In genomic region chr19:49927526-49928264, GRCh38 we compare ENCODE assay signal across 9 cellular contexts. TPM values are rescaled to one million over a fixed set of nuclear protein-coding genes. Genes with fewer than 3 reads are reported as not detected.
DNase-seq lines count a peak whose midpoint lies in the region; ATAC-seq, FAIRE-seq and TF ChIP-seq lines count a peak whose summit lies in the region.
"Had no signal": no experiment of that assay in that cellular context is flagged by ENCODE, and none has a peak within 500 bp of the region (broad histone marks: within the 10 kb centered on the region; RNA-seq: fewer than 3 reads in every experiment).

No MANE protein-coding gene starts in this region.

- peak overlapping the region; percentile 72 for H3K9ac ChIP-seq in NT2/D1 (ENCODE audit: insufficient read length, low read depth)
- H3K9ac ChIP-seq in H1 (replicated peaks in 1 of 4; ENCODE audit: extremely low read depth in 1 of 4, low read depth in 3 of 4, low read length in 3 of 4), result peak overlapping the region in 2 of 4 experiments; percentile 15; a peak in 2 of 7 replicates

- H3K23me2 ChIP-seq in H1 (ENCODE audit: low read depth, low read length), result peaks cover 9% of the 10 kb centered on the region

- H2BK15ac ChIP-seq in H1 (ENCODE audit: low read length), result no peak overlapping the region

- TF ChIP-seq POLR2A in H1 (IDR thresholded peaks at IDR 0.05; ENCODE audit: control extremely low read depth in 1 of 2, low read depth in 2 of 2, low read length in 2 of 2), result no peak; a peak in 1 of 3 replicates

- H4K20me1 ChIP-seq in H1 (replicated peaks in 1 of 2; ENCODE audit: control insufficient read depth in 1 of 2, insufficient read depth in 2 of 2, low read length in 2 of 2) (peaks cover 17 to 28% of the 10 kb centered on the region in 2 experiments), osteoblast (ENCODE audit: insufficient read depth, low read length) (peaks cover 33% of the 10 kb centered on the region)

- H3K4me3 ChIP-seq in GM08714 (ENCODE audit: low read length), result peak overlapping the region; percentile 98; the same call in 1 of the 2 replicates
- H3K4me3 ChIP-seq in NT2/D1 (ENCODE audit: insufficient read length, low read depth), result peak overlapping the region; percentile 26
- peak overlapping the region in 2 of 4 experiments; percentile 11 to 90; a peak in 5 of 8 replicates for H3K4me3 ChIP-seq in H1 (ENCODE audit: extremely low read depth in 1 of 4, insufficient read depth in 2 of 4, low read depth in 3 of 4, low read length in 4 of 4)
- H3K4me3 ChIP-seq in osteoblast (ENCODE audit: insufficient read depth, low read length), result no peak overlapping the region

- 91% methylated on average over 14 of the region's 14 CpGs; no CpG with 5 or more reads in 1 of the 2 experiments for WGBS in H1 (ENCODE audit: extremely low coverage in 1 of 2, insufficient coverage in 1 of 2, insufficient read length in 1 of 2, insufficient replicate concordance in 2 of 2, low coverage in 1 of 2, low lambda C conversion rate in 2 of 2, missing lambda C conversion rate in 1 of 2), 2 experiments

- no peak overlapping the region for H2BK5ac ChIP-seq in H1 (ENCODE audit: low read depth, low read length)

- H4K8ac ChIP-seq in H1 (ENCODE audit: extremely low read depth, insufficient read depth, low read length), result peak overlapping the region; percentile 7; the same call in 1 of the 2 replicates

- no peak for FAIRE-seq in H1 (lab: Jason Lieb, UNC)

- no peak overlapping the region for H3K27ac ChIP-seq in H1 (ENCODE audit: low read depth, low read length)
- H3K27ac ChIP-seq in osteoblast (ENCODE audit: low read depth, low read length), result no peak overlapping the region

- peak overlapping the region; percentile 60 to 96 for H3K4me2 ChIP-seq in H1 (ENCODE audit: insufficient read depth in 1 of 2, low read depth in 2 of 2, low read length in 2 of 2)
- peak overlapping the region; percentile 11 for H3K4me2 ChIP-seq in osteoblast (ENCODE audit: insufficient read depth, low read length)

- CTCF ChIA-PET in H1 (lab: Charles Lee; ENCODE audit: partially characterized antibody), result interaction anchor here (1.4 to 3.2 kb wide), 4 partner anchors 9 to 54 kb away, joined by 4 to 18 read pairs (median 14); no protein-coding TSS in a partner anchor

- H2AK5ac ChIP-seq in H1 (ENCODE audit: low read depth, low read length), result 0 out of 2 replicates have a peak overlapping the region, but pooled peaks have one; percentile 42

- no peak overlapping the region for H2BK120ac ChIP-seq in H1 (replicated peaks; ENCODE audit: low read depth, low read length)

- H3K4ac ChIP-seq in H1 (replicated peaks; ENCODE audit: insufficient read length, low read depth, low read length), result no peak overlapping the region

- TF ChIP-seq RAD21 in H1 (IDR thresholded peaks at IDR 0.05 in 1 of 2, conservative IDR thresholded peaks at IDR 0.05 in 1 of 2; ENCODE audit: low read depth in 2 of 2, low read length in 2 of 2), result no peak

- H2AFZ ChIP-seq in H1 (ENCODE audit: low read length) (no peak overlapping the region), osteoblast (ENCODE audit: low read length) (no peak overlapping the region)

- H3K79me1 ChIP-seq in H1 (ENCODE audit: low read depth, low read length), result peaks cover 17% of the 10 kb centered on the region

- no peak overlapping the region for H3K23ac ChIP-seq in H1 (ENCODE audit: insufficient read length)

- TF ChIP-seq CTCF in H1 (IDR thresholded peaks at IDR 0.05; ENCODE audit: control extremely low read depth in 1 of 3, insufficient read depth in 1 of 3, low read depth in 1 of 3, low read length in 3 of 3), result no peak
- no peak for TF ChIP-seq CTCF in osteoblast (IDR thresholded peaks at IDR 0.05; ENCODE audit: extremely low read depth, low read depth, low read length)

- DNase-seq in NT2/D1 (ENCODE audit: low read depth, low spot score) (no peak), H1 (ENCODE audit: low read depth in 1 of 2, low spot score in 2 of 2) (no peak), osteoblast (ENCODE audit: insufficient read length, low spot score, missing footprints) (no peak)
- DNase-seq in stimulated activated CD8-positive, alpha-beta memory T cell treated with anti-CD3 and anti-CD28 coated beads, Interleukin-4, amount 100 ng/mL, for 48 hours, result no peak
- DNase-seq: effector CD4-positive, alpha-beta T cell had no signal

- 0 out of 2 replicates have a peak overlapping the region, but pooled peaks have one; percentile 18 for H2BK12ac ChIP-seq in H1 (ENCODE audit: low read depth, low read length)

- H3K9me3 ChIP-seq in NT2/D1 (ENCODE audit: insufficient read depth, low read length), result no peaks in the 10 kb centered on the region
- H3K9me3 ChIP-seq in H1 (ENCODE audit: insufficient read depth in 2 of 2, low read depth in 1 of 2, low read length in 1 of 2), result no peaks in the 10 kb centered on the region
- no peaks in the 10 kb centered on the region for H3K9me3 ChIP-seq in osteoblast (ENCODE audit: low read depth, low read length)

- no peaks in the 10 kb centered on the region for H3K27me3 ChIP-seq in NT2/D1 (ENCODE audit: insufficient read depth, insufficient read length)
- H3K27me3 ChIP-seq in H1 (replicated peaks in 1 of 4; ENCODE audit: control insufficient read depth in 3 of 4, extremely low read depth in 1 of 4, insufficient read depth in 3 of 4, low read length in 3 of 4), result no peaks in the 10 kb centered on the region
- no peaks in the 10 kb centered on the region for H3K27me3 ChIP-seq in osteoblast (ENCODE audit: insufficient read depth, low read length)

- POLR2A ChIA-PET in H1 (lab: Charles Lee; ENCODE audit: partially characterized antibody), result interaction anchor here (0.7 to 15.1 kb wide), 15 partner anchors 12 to 349 kb away, joined by 3 to 373 read pairs (median 8); partner anchors contain the start of genes AKT1S1, IL4I1, PRMT1 and TBC1D17

- no peak overlapping the region for H2BK20ac ChIP-seq in H1 (ENCODE audit: low read length)

- no peak for ATAC-seq in GM18870 (IDR thresholded peaks at IDR 0.05; ENCODE audit: unreplicated experiment)
- no peak for ATAC-seq in HG02642 (IDR thresholded peaks at IDR 0.05; ENCODE audit: poor library complexity, unreplicated experiment)
- no peak for ATAC-seq in HG02840 (IDR thresholded peaks at IDR 0.05; ENCODE audit: low FRiP score, unreplicated experiment)

- H3K36me3 ChIP-seq in NT2/D1 (ENCODE audit: insufficient read depth, insufficient read length, low read length) (peaks cover 49% of the 10 kb centered on the region), H1 (ENCODE audit: control insufficient read depth in 2 of 4, insufficient read depth in 4 of 4, low read length in 3 of 4) (peaks cover 19 to 36% (median 28%) of the 10 kb centered on the region in 4 experiments), osteoblast (ENCODE audit: insufficient read depth, low read length) (peaks cover 29% of the 10 kb centered on the region)

- no peak overlapping the region for H3K18ac ChIP-seq in H1 (ENCODE audit: extremely low read depth, low read length)

- peaks cover 25% of the 10 kb centered on the region for H3K4me1 ChIP-seq in NT2/D1 (ENCODE audit: insufficient read depth, insufficient read length)
- H3K4me1 ChIP-seq in H1 (replicated peaks in 1 of 4; ENCODE audit: control insufficient read depth in 3 of 4, insufficient read depth in 4 of 4, low read length in 3 of 4), result peaks cover 0 to 12% (median 3%) of the 10 kb centered on the region in 4 experiments; a peak in 5 of 7 replicates
- H3K4me1 ChIP-seq in osteoblast (ENCODE audit: insufficient read depth, low read length), result peaks cover 3% of the 10 kb centered on the region

- no peak overlapping the region for H3K56ac ChIP-seq in H1 (replicated peaks; ENCODE audit: insufficient read length, low read depth, low read length)

- no peak overlapping the region for H4K5ac ChIP-seq in H1 (ENCODE audit: insufficient read length, low read depth, low read length)

- no peak for TF ChIP-seq EP300 in H1 (IDR thresholded peaks at IDR 0.05; ENCODE audit: borderline replicate concordance in 1 of 2, low read depth in 2 of 2, low read length in 2 of 2)

- H3K79me2 ChIP-seq in H1 (ENCODE audit: control insufficient read depth in 1 of 2, insufficient read depth in 2 of 2, low read length in 2 of 2), result peaks cover 17 to 63% of the 10 kb centered on the region in 2 experiments
- peaks cover 62% of the 10 kb centered on the region for H3K79me2 ChIP-seq in osteoblast (ENCODE audit: insufficient read depth, low read length)

- H4K91ac ChIP-seq in H1 (replicated peaks; ENCODE audit: insufficient read length, low read length), result no peak overlapping the region

- H3K14ac ChIP-seq in H1 (ENCODE audit: insufficient read length), result no peak overlapping the region

RNA-seq across cellular contexts. Expression of gene ATF5, which starts 1.3 kb away (rescaled TPM):
- total RNA-seq in H1 (2021; fragmentation: NEBNext Ultra II Directional; extraction: Animal tissue kit (Norgen Biotek cat#: 25700)), result 13.1 TPM in 2 replicates
- 6.2 and 25.0 TPM in 2 replicates for polyA plus RNA-seq in H1 (2011; rRNA removed)
- polyA plus RNA-seq in H1 (2011; cell fraction: cytosol; rRNA removed), result 14.2 TPM
- 11.7 TPM for polyA plus RNA-seq in H1 (2011; cell fraction: nucleus; rRNA removed)
- 8.1 to 13.9 TPM (median 12.5 TPM) in 4 replicates for polyA plus RNA-seq in H1 (2012, experiment 1 of 2)
- 11.9 TPM for polyA plus RNA-seq in H1 (2012, experiment 2 of 2)
- polyA plus RNA-seq in H1 (2013, experiment 1 of 2), result 10.9 TPM
- polyA plus RNA-seq in H1 (2013, experiment 2 of 2), result 10.2 TPM
- polyA minus RNA-seq in H1 (2011; rRNA and poly(A)+ RNA removed), result 0.83 and 1.7 TPM in 2 replicates
- polyA minus RNA-seq in H1 (2011; cell fraction: cytosol; rRNA and poly(A)+ RNA removed), result 4.8 TPM
- 3.0 TPM for polyA minus RNA-seq in H1 (2011; cell fraction: nucleus; rRNA and poly(A)+ RNA removed)
- total RNA-seq in osteoblast, result 6.2 and 8.3 TPM in 2 replicates

RNA-seq across cellular contexts. Expression of gene NUP62, which starts 1.6 kb away (rescaled TPM):
- 106 and 107 TPM in 2 replicates for total RNA-seq in H1 (2021; fragmentation: NEBNext Ultra II Directional; extraction: Animal tissue kit (Norgen Biotek cat#: 25700))
- 50.0 and 60.0 TPM in 2 replicates for polyA plus RNA-seq in H1 (2011; rRNA removed)
- 38.7 TPM for polyA plus RNA-seq in H1 (2011; cell fraction: cytosol; rRNA removed)
- 35.8 TPM for polyA plus RNA-seq in H1 (2011; cell fraction: nucleus; rRNA removed)
- 56.0 to 96.8 TPM (median 85.0 TPM) in 4 replicates for polyA plus RNA-seq in H1 (2012, experiment 1 of 2)
- 58.7 TPM for polyA plus RNA-seq in H1 (2012, experiment 2 of 2)
- polyA plus RNA-seq in H1 (2013, experiment 1 of 2), result 65.6 TPM
- polyA plus RNA-seq in H1 (2013, experiment 2 of 2), result 65.7 TPM
- polyA minus RNA-seq in H1 (2011; rRNA and poly(A)+ RNA removed), result 24.9 and 28.6 TPM in 2 replicates
- polyA minus RNA-seq in H1 (2011; cell fraction: cytosol; rRNA and poly(A)+ RNA removed), result 32.0 TPM
- polyA minus RNA-seq in H1 (2011; cell fraction: nucleus; rRNA and poly(A)+ RNA removed), result 29.1 TPM
- 21.2 and 22.8 TPM in 2 replicates for total RNA-seq in osteoblast

RNA-seq across cellular contexts. Expression of gene IL4I1, which starts 31.0 kb away (rescaled TPM):
- 0.67 and 0.76 TPM in 2 replicates for total RNA-seq in H1 (2021; fragmentation: NEBNext Ultra II Directional; extraction: Animal tissue kit (Norgen Biotek cat#: 25700))
- polyA plus RNA-seq in H1 (2011; rRNA removed), result 0.30 and 0.41 TPM in 2 replicates
- polyA plus RNA-seq in H1 (2011; cell fraction: cytosol; rRNA removed), result 0.37 TPM
- polyA plus RNA-seq in H1 (2011; cell fraction: nucleus; rRNA removed), result 0.74 TPM
- 0.21 to 0.86 TPM (median 0.43 TPM) in 3 of 4 replicates, not detected in the other for polyA plus RNA-seq in H1 (2012, experiment 1 of 2)
- polyA plus RNA-seq in H1 (2012, experiment 2 of 2), result not detected
- polyA plus RNA-seq in H1 (2013, experiment 1 of 2), result 0.36 TPM
- 0.52 TPM for polyA plus RNA-seq in H1 (2013, experiment 2 of 2)
- 0.15 and 0.54 TPM in 2 replicates for polyA minus RNA-seq in H1 (2011; rRNA and poly(A)+ RNA removed)
- 0.95 TPM for polyA minus RNA-seq in H1 (2011; cell fraction: cytosol; rRNA and poly(A)+ RNA removed)
- 1.4 TPM for polyA minus RNA-seq in H1 (2011; cell fraction: nucleus; rRNA and poly(A)+ RNA removed)
- total RNA-seq in osteoblast, result 0.29 and 1.4 TPM in 2 replicates

RNA-seq across cellular contexts. Expression of gene SIGLEC11, which starts 33.3 kb away (rescaled TPM):
- total RNA-seq in H1 (2021; fragmentation: NEBNext Ultra II Directional; extraction: Animal tissue kit (Norgen Biotek cat#: 25700)), result not detected in 2 replicates
- 0.14 and 0.18 TPM in 2 replicates for polyA plus RNA-seq in H1 (2011; rRNA removed)
- polyA plus RNA-seq in H1 (2011; cell fraction: cytosol; rRNA removed), result not detected
- 0.14 TPM for polyA plus RNA-seq in H1 (2011; cell fraction: nucleus; rRNA removed)
- polyA plus RNA-seq in H1 (2012, experiment 1 of 2), result 0.15 to 0.17 TPM in 2 of 4 replicates, not detected in the others
- not detected for polyA plus RNA-seq in H1 (2012, experiment 2 of 2)
- not detected for polyA plus RNA-seq in H1 (2013, experiment 1 of 2)
- 0.04 TPM for polyA plus RNA-seq in H1 (2013, experiment 2 of 2)
- not detected in 2 replicates for polyA minus RNA-seq in H1 (2011; rRNA and poly(A)+ RNA removed)
- not detected for polyA minus RNA-seq in H1 (2011; cell fraction: cytosol; rRNA and poly(A)+ RNA removed)
- polyA minus RNA-seq in H1 (2011; cell fraction: nucleus; rRNA and poly(A)+ RNA removed), result not detected
- total RNA-seq in osteoblast, result under 0.01 TPM in 1 of 2 replicates, not detected in the other

RNA-seq across cellular contexts. Expression of gene TBC1D17, which starts 50.2 kb away (rescaled TPM):
- total RNA-seq in H1 (2021; fragmentation: NEBNext Ultra II Directional; extraction: Animal tissue kit (Norgen Biotek cat#: 25700)), result 44.9 and 47.6 TPM in 2 replicates
- 30.3 and 53.7 TPM in 2 replicates for polyA plus RNA-seq in H1 (2011; rRNA removed)
- 23.2 TPM for polyA plus RNA-seq in H1 (2011; cell fraction: cytosol; rRNA removed)
- polyA plus RNA-seq in H1 (2011; cell fraction: nucleus; rRNA removed), result 73.8 TPM
- polyA plus RNA-seq in H1 (2012, experiment 1 of 2), result 41.7 to 47.2 TPM (median 43.5 TPM) in 4 replicates
- 52.8 TPM for polyA plus RNA-seq in H1 (2012, experiment 2 of 2)
- 34.8 TPM for polyA plus RNA-seq in H1 (2013, experiment 1 of 2)
- 35.2 TPM for polyA plus RNA-seq in H1 (2013, experiment 2 of 2)
- 24.6 and 29.7 TPM in 2 replicates for polyA minus RNA-seq in H1 (2011; rRNA and poly(A)+ RNA removed)
- 27.0 TPM for polyA minus RNA-seq in H1 (2011; cell fraction: cytosol; rRNA and poly(A)+ RNA removed)
- 27.3 TPM for polyA minus RNA-seq in H1 (2011; cell fraction: nucleus; rRNA and poly(A)+ RNA removed)
- total RNA-seq in osteoblast, result 21.4 and 26.5 TPM in 2 replicates
